Comparison of ENCODE assay signal across 8 cellular contexts in genomic region chr22:35883028-35883620, GRCh38.
DNase-seq lines count a peak whose midpoint lies in the region; ATAC-seq, FAIRE-seq and TF ChIP-seq lines count a peak whose summit lies in the region.

No MANE protein-coding gene starts in this region.

- no peak overlapping the region for H2AFZ ChIP-seq in keratinocyte (ENCODE audit: control insufficient read depth, low read length)

- intact Hi-C loops in transverse colon (cut with DNase I; ENCODE audit: low total_unique reads), result no loop called here

- H3K27me3 Mint-ChIP-seq in activated T-cell treated with anti-CD3 and anti-CD28 coated beads, Interleukin-2, amount 50 U/mL, for 72 hours (ENCODE audit: low read depth), result no peaks in the 10 kb centered on the region

- H3K36me3 ChIP-seq in keratinocyte (ENCODE audit: control insufficient read depth in 2 of 2, extremely low read depth in 1 of 2, insufficient read depth in 2 of 2, low read length in 2 of 2) (no peaks in the 10 kb centered on the region), transverse colon (no peaks in the 10 kb centered on the region)

- H3K36me3 Mint-ChIP-seq in activated T-cell treated with anti-CD3 and anti-CD28 coated beads, Interleukin-2, amount 50 U/mL, for 72 hours (ENCODE audit: insufficient read depth in 2 of 2), result no peaks in the 10 kb centered on the region

- H3K27ac ChIP-seq in keratinocyte (ENCODE audit: control insufficient read depth, insufficient read depth, low read length) (no peak overlapping the region), transverse colon (peak overlapping the region; percentile 29 to 68 (median 45))

- dilution Hi-C loops in keratinocyte (cut with MboI; ENCODE audit: extremely low pct_ligation_motif_present, low sequenced_read_pairs), result no loop called here

- no peak for TF ChIP-seq EP300 in transverse colon (IDR thresholded peaks at IDR 0.05; ENCODE audit: low read depth)

- H3K27ac Mint-ChIP-seq in activated T-cell treated with anti-CD3 and anti-CD28 coated beads, Interleukin-2, amount 50 U/mL, for 72 hours, result peak overlapping the region; percentile 45

- H3K4me3 Mint-ChIP-seq in activated T-cell treated with anti-CD3 and anti-CD28 coated beads, Interleukin-2, amount 50 U/mL, for 72 hours, result peak overlapping the region in 1 of 2 donors; percentile 36

- no peak overlapping the region for H3K9ac ChIP-seq in keratinocyte (ENCODE audit: control insufficient read depth, extremely low read depth, insufficient read depth, low read length)

- peak overlapping the region; percentile 33 for H3K4me2 ChIP-seq in keratinocyte (ENCODE audit: control insufficient read depth, extremely low read depth, insufficient read depth, low read depth, low read length)

- no peak for ATAC-seq in activated T-cell treated with anti-CD3 and anti-CD28 coated beads, Interleukin-2, amount 50 U/mL, for 72 hours (replicated peaks in 1 of 2)
- no peak for ATAC-seq in HG03354 (IDR thresholded peaks at IDR 0.05; ENCODE audit: poor library complexity, severe bottlenecking, unreplicated experiment)

- no peak for TF ChIP-seq POLR2A in transverse colon (IDR thresholded peaks at IDR 0.05)

- FAIRE-seq in keratinocyte (lab: Jason Lieb, UNC), result peak; percentile 62

- no peaks in the 10 kb centered on the region for H3K9me1 ChIP-seq in keratinocyte (ENCODE audit: control insufficient read depth, extremely low read depth, insufficient read depth, low read length)

- TF ChIP-seq CTCF in keratinocyte (optimal IDR thresholded peaks at IDR 0.05 in 1 of 3, IDR thresholded peaks at IDR 0.05 in 1 of 3, conservative IDR thresholded peaks at IDR 0.05 in 1 of 3; ENCODE audit: extremely low read depth in 1 of 3, insufficient read depth in 2 of 3, low read length in 3 of 3), result no peak
- TF ChIP-seq CTCF in transverse colon (IDR thresholded peaks at IDR 0.05), result no peak

- peaks cover 14% of the 10 kb centered on the region for H3K4me1 Mint-ChIP-seq in activated T-cell treated with anti-CD3 and anti-CD28 coated beads, Interleukin-2, amount 50 U/mL, for 72 hours (ENCODE audit: low read depth)

- H4K20me1 ChIP-seq in keratinocyte (ENCODE audit: control insufficient read depth, extremely low read depth, insufficient read depth, low read length), result no peaks in the 10 kb centered on the region

- H3K9me3 ChIP-seq in keratinocyte (ENCODE audit: control insufficient read depth, low read depth, low read length), result no peaks in the 10 kb centered on the region
- H3K9me3 ChIP-seq in transverse colon, result no peaks in the 10 kb centered on the region

- peaks cover 14% of the 10 kb centered on the region for H3K4me1 ChIP-seq in keratinocyte (ENCODE audit: control insufficient read depth, extremely low read depth, insufficient read depth, low read length)
- H3K4me1 ChIP-seq in transverse colon, result peaks cover 0 to 27% (median 16%) of the 10 kb centered on the region in 4 donors

- no peaks in the 10 kb centered on the region for H3K27me3 ChIP-seq in keratinocyte (ENCODE audit: control insufficient read depth, extremely low read depth, insufficient read depth, low read length)
- H3K27me3 ChIP-seq in transverse colon, result no peaks in the 10 kb centered on the region

- peaks cover 45% of the 10 kb centered on the region for H3K79me2 ChIP-seq in keratinocyte (ENCODE audit: control insufficient read depth, insufficient read depth, low read length)

- H3K9me3 Mint-ChIP-seq in activated T-cell treated with anti-CD3 and anti-CD28 coated beads, Interleukin-2, amount 50 U/mL, for 72 hours, result no peaks in the 10 kb centered on the region

- in situ Hi-C loops in transverse colon (cut with MboI; ENCODE audit: low pct_ligation_motif_present in 1 of 4, low pct_unique_long_range_greater_than_20kb in 1 of 4, low sequenced_read_pairs in 3 of 4), result no loop called here

- no peak overlapping the region for H3K4me3 ChIP-seq in keratinocyte (ENCODE audit: control insufficient read depth in 2 of 3, extremely low read depth in 1 of 3, insufficient read depth in 2 of 3, low read depth in 1 of 3, low read length in 3 of 3)
- no peak overlapping the region for H3K4me3 ChIP-seq in transverse colon

- WGBS in transverse colon (ENCODE audit: low coverage in 1 of 2), 2 donors, result 75 to 84% methylated on average over 5 of the region's 5 CpGs

- no peak for DNase-seq in activated T-cell treated with anti-CD3 and anti-CD28 coated beads, Interleukin-2, amount 50 U/mL, for 72 hours
- DNase-seq in activated T-cell treated with anti-CD3 and anti-CD28 coated beads for 4 hours, result no peak
- peak; percentile 63 for DNase-seq in astrocyte of the hippocampus (ENCODE audit: low read depth, low spot score)
- no peak for DNase-seq in keratinocyte (ENCODE audit: low read depth, low spot score)
- no peak for DNase-seq in transverse colon
- no peak for DNase-seq in NCI-H510A treated with DMSO at 0.1 percent for 48 hours (lab: John Stamatoyannopoulos, UW)
- no peak for DNase-seq in T-helper 9 cell
